ENCODE assay signal across 8 cellular contexts in the genomic region with DNA sequence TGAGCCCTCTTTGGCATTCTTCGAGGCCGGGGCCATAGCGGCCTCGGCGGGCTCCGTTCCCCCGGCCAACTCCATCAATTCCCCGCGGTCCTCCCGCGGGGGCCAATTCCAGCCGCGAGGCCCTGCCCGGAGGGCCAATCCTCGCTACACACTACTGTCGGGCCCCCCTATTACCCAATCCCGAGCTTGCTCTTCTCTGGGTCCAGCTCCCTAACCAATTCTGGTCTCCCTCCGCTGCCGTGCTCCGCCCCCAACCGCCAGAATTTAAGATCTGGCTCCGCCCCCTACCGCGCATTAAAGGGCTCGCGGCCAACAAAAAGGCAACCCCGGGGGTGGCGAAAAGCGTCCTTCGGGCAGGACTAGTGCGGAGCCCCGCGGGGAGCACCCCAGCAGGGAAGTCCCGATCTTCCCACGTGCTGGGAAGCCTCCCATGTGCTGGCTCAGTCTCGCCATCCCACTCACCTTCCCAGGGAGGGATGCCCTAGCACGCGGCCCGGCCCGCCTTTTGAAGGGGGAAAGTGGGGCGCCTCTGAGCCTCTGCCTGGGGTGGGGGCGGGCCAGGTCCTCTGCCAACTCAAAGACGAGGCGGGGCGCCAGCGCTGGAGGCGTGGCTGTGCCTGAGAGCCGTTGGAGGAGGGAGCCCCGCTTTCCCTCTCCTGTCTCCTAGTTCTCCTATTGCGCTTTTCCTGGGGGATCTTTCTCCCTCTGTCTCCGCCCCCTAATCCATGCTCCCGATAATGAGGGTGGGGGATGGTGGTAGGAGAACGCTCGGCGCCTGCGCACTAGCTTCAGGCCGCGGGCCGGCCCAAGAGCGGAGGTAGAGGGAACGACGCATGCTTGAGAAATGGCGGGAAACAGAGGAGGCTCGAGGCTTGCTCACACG. TPM values are rescaled to one million over a fixed set of nuclear protein-coding genes. Genes with fewer than 3 reads are reported as not detected.
DNase-seq lines count a peak whose midpoint lies in the region; ATAC-seq and TF ChIP-seq lines count a peak whose summit lies in the region.

No MANE protein-coding gene starts in this region.

- peak overlapping the region; percentile 44 for H3K27ac ChIP-seq in CD8-positive, alpha-beta memory T cell (ENCODE audit: low read depth, low read length)
- H3K27ac ChIP-seq in PC-9: peak overlapping the region; percentile 10; the same call in 1 of the 2 replicates

- peak; percentile 86 to 94 (median 89) for DNase-seq in CD8-positive, alpha-beta memory T cell
- peak; percentile 99 for DNase-seq in HS-27A (ENCODE audit: low read depth)
- peak; percentile 81 to 87 for DNase-seq in PC-9
- peak; percentile 88 for DNase-seq in fibroblast of mammary gland (ENCODE audit: low read depth)
- peak; percentile 81 to 97 (median 92) for DNase-seq in naive thymus-derived CD8-positive, alpha-beta T cell
- DNase-seq in stimulated activated effector memory CD8-positive, alpha-beta T cell treated with anti-CD3 and anti-CD28 coated beads, Interleukin-12 subunit alpha, Interleukin-12 subunit beta, amount 100 ng/mL, for 72 hours (ENCODE audit: low spot score in 2 of 2): peak; percentile 90 to 98

- H3K27me3 ChIP-seq in CD8-positive, alpha-beta memory T cell (ENCODE audit: insufficient read depth, low read length, poor library complexity, severe bottlenecking): no peaks in the 10 kb centered on the region
- no peaks in the 10 kb centered on the region for H3K27me3 ChIP-seq in PC-9 (ENCODE audit: insufficient read depth, low read depth)

- H4K20me1 ChIP-seq in PC-9 (ENCODE audit: insufficient read depth): no peaks in the 10 kb centered on the region

- H3K4me1 Mint-ChIP-seq in CD8-positive, alpha-beta memory T cell: peaks cover 30 to 47% (median 33%) of the 10 kb centered on the region in 3 donors
- peaks cover 29% of the 10 kb centered on the region for H3K4me1 Mint-ChIP-seq in activated T-helper 17 cell treated with anti-CD3 and anti-CD28 coated beads, Interleukin-2, amount 50 U/mL, for 72 hours
- peaks cover 35 to 50% (median 45%) of the 10 kb centered on the region in 4 donors for H3K4me1 Mint-ChIP-seq in naive thymus-derived CD8-positive, alpha-beta T cell
- peaks cover 48% of the 10 kb centered on the region for H3K4me1 Mint-ChIP-seq in stimulated activated effector memory CD8-positive, alpha-beta T cell treated with anti-CD3 and anti-CD28 coated beads, Interleukin-12 subunit alpha, Interleukin-12 subunit beta, amount 100 ng/mL, for 72 hours

- H3K36me3 ChIP-seq in CD8-positive, alpha-beta memory T cell (ENCODE audit: insufficient read depth, low read length): no peaks in the 10 kb centered on the region
- H3K36me3 ChIP-seq in PC-9 (ENCODE audit: low read depth): no peaks in the 10 kb centered on the region

- peak overlapping the region; percentile 87 for H3K4me2 ChIP-seq in PC-9

- no peaks in the 10 kb centered on the region for H3K9me2 ChIP-seq in PC-9 (ENCODE audit: insufficient read depth)

- intact Hi-C loops in PC-9 (cut with micrococcal nuclease; ENCODE audit: unreplicated experiment): no loop called here

- CTCF ChIA-PET in CD8-positive, alpha-beta memory T cell (lab: Charles Lee): interaction anchor here (0.7 to 2.3 kb wide), 8 partner anchors 9 to 291 kb away, joined by 3 to 13 read pairs (median 4); no protein-coding TSS in a partner anchor
- CTCF ChIA-PET in PC-9 (lab: Charles Lee): interaction anchor here (0.7 to 1.0 kb wide), 4 partner anchors 16 to 174 kb away, joined by 3 to 6 read pairs (median 4); no protein-coding TSS in a partner anchor

- H3K36me3 Mint-ChIP-seq in CD8-positive, alpha-beta memory T cell: peaks cover 0 to 8% (median 2%) of the 10 kb centered on the region in 3 donors
- no peaks in the 10 kb centered on the region for H3K36me3 Mint-ChIP-seq in activated T-helper 17 cell treated with anti-CD3 and anti-CD28 coated beads, Interleukin-2, amount 50 U/mL, for 72 hours (ENCODE audit: low read depth)
- no peaks in the 10 kb centered on the region for H3K36me3 Mint-ChIP-seq in naive thymus-derived CD8-positive, alpha-beta T cell
- H3K36me3 Mint-ChIP-seq in stimulated activated effector memory CD8-positive, alpha-beta T cell treated with anti-CD3 and anti-CD28 coated beads, Interleukin-12 subunit alpha, Interleukin-12 subunit beta, amount 100 ng/mL, for 72 hours: peaks cover 9% of the 10 kb centered on the region

- H3K27me3 Mint-ChIP-seq in CD8-positive, alpha-beta memory T cell: peaks cover 0 to 1% of the 10 kb centered on the region in 2 donors
- H3K27me3 Mint-ChIP-seq in activated T-helper 17 cell treated with anti-CD3 and anti-CD28 coated beads, Interleukin-2, amount 50 U/mL, for 72 hours: no peaks in the 10 kb centered on the region
- H3K27me3 Mint-ChIP-seq in naive thymus-derived CD8-positive, alpha-beta T cell: no peaks in the 10 kb centered on the region

- H2AFZ ChIP-seq in PC-9: peak overlapping the region; percentile 76

- H3K4me3 Mint-ChIP-seq in CD8-positive, alpha-beta memory T cell: peak overlapping the region; percentile 88 to 99 (median 97)
- peak overlapping the region; percentile 87 for H3K4me3 Mint-ChIP-seq in activated T-helper 17 cell treated with anti-CD3 and anti-CD28 coated beads, Interleukin-2, amount 50 U/mL, for 72 hours
- peak overlapping the region; percentile 94 to 100 (median 97) for H3K4me3 Mint-ChIP-seq in naive thymus-derived CD8-positive, alpha-beta T cell
- peak overlapping the region; percentile 99 for H3K4me3 Mint-ChIP-seq in stimulated activated effector memory CD8-positive, alpha-beta T cell treated with anti-CD3 and anti-CD28 coated beads, Interleukin-12 subunit alpha, Interleukin-12 subunit beta, amount 100 ng/mL, for 72 hours

- H3K4me3 ChIP-seq in CD8-positive, alpha-beta memory T cell (ENCODE audit: low read length): peak overlapping the region; percentile 82
- H3K4me3 ChIP-seq in PC-9: peak overlapping the region; percentile 91
- H3K4me3 ChIP-seq in fibroblast of mammary gland (ENCODE audit: control insufficient read depth, low read depth, low read length): peak overlapping the region; percentile 62

- H3K79me2 ChIP-seq in PC-9 (ENCODE audit: low read depth): no peaks in the 10 kb centered on the region

- no TSS peak for BruUV-seq in PC-9 (replicated peaks; lab: Mats Ljungman, UMichigan)

- POLR2A ChIA-PET in CD8-positive, alpha-beta memory T cell (lab: Charles Lee): interaction anchor here (0.5 to 1.4 kb wide), 6 partner anchors 15 to 464 kb away, joined by 3 to 7 read pairs (median 3); a partner anchor contains a TSS
- POLR2A ChIA-PET in PC-9 (lab: Charles Lee; ENCODE audit: unreplicated experiment): interaction anchor here (0.6 to 1.1 kb wide), 3 partner anchors 42 to 113 kb away, joined by 3 to 5 read pairs (median 4); no protein-coding TSS in a partner anchor
- POLR2A ChIA-PET in naive thymus-derived CD8-positive, alpha-beta T cell (lab: Charles Lee): interaction anchor here (0.6 to 1.8 kb wide), 8 partner anchors 22 to 548 kb away, joined by 3 to 13 read pairs (median 4); a partner anchor contains a TSS

- H3K9me3 Mint-ChIP-seq in CD8-positive, alpha-beta memory T cell: no peaks in the 10 kb centered on the region
- no peaks in the 10 kb centered on the region for H3K9me3 Mint-ChIP-seq in activated T-helper 17 cell treated with anti-CD3 and anti-CD28 coated beads, Interleukin-2, amount 50 U/mL, for 72 hours
- H3K9me3 Mint-ChIP-seq in naive thymus-derived CD8-positive, alpha-beta T cell: no peaks in the 10 kb centered on the region
- H3K9me3 Mint-ChIP-seq in stimulated activated effector memory CD8-positive, alpha-beta T cell treated with anti-CD3 and anti-CD28 coated beads, Interleukin-12 subunit alpha, Interleukin-12 subunit beta, amount 100 ng/mL, for 72 hours: no peaks in the 10 kb centered on the region

- TF ChIP-seq CTCF in PC-9 (conservative IDR thresholded peaks at IDR 0.05): no peak
- TF ChIP-seq CTCF in fibroblast of mammary gland (conservative IDR thresholded peaks at IDR 0.05; ENCODE audit: control insufficient read depth, insufficient read depth, low read depth, low read length): no peak

- no peaks in the 10 kb centered on the region for H3K9me3 ChIP-seq in CD8-positive, alpha-beta memory T cell (ENCODE audit: low read length)
- no peaks in the 10 kb centered on the region for H3K9me3 ChIP-seq in PC-9 (ENCODE audit: insufficient read depth, low read depth)

- H3F3A ChIP-seq in PC-9 (ENCODE audit: insufficient read depth, low read depth): peaks cover 30% of the 10 kb centered on the region

- peak overlapping the region; percentile 55 to 96 (median 95) for H3K27ac Mint-ChIP-seq in CD8-positive, alpha-beta memory T cell
- H3K27ac Mint-ChIP-seq in activated T-helper 17 cell treated with anti-CD3 and anti-CD28 coated beads, Interleukin-2, amount 50 U/mL, for 72 hours: peak overlapping the region; percentile 81
- H3K27ac Mint-ChIP-seq in naive thymus-derived CD8-positive, alpha-beta T cell: peak overlapping the region; percentile 89 to 96 (median 94)
- peak overlapping the region; percentile 93 for H3K27ac Mint-ChIP-seq in stimulated activated effector memory CD8-positive, alpha-beta T cell treated with anti-CD3 and anti-CD28 coated beads, Interleukin-12 subunit alpha, Interleukin-12 subunit beta, amount 100 ng/mL, for 72 hours

- ATAC-seq in GM19468 (IDR thresholded peaks at IDR 0.05; ENCODE audit: extremely low read depth, unreplicated experiment): peak; percentile 50
- ATAC-seq in activated T-helper 17 cell treated with anti-CD3 and anti-CD28 coated beads, Interleukin-2, amount 50 U/mL, for 72 hours (replicated peaks): peak; percentile 93
- ATAC-seq in naive thymus-derived CD8-positive, alpha-beta T cell: peak; percentile 90 to 94
- ATAC-seq in stimulated activated effector memory CD8-positive, alpha-beta T cell treated with anti-CD3 and anti-CD28 coated beads, Interleukin-12 subunit alpha, Interleukin-12 subunit beta, amount 100 ng/mL, for 72 hours: peak; percentile 95

- peaks cover 33% of the 10 kb centered on the region for H3K4me1 ChIP-seq in CD8-positive, alpha-beta memory T cell (ENCODE audit: insufficient read depth, low read length)
- H3K4me1 ChIP-seq in PC-9 (replicated peaks; ENCODE audit: insufficient read depth): peaks cover 28% of the 10 kb centered on the region

RNA-seq across cellular contexts. Expression of a gene that starts 3.5 kb away (rescaled TPM):
- 10 to 100 TPM; 22.2 to 22.7 TPM for total RNA-seq in CD8-positive, alpha-beta memory T cell
- 5.0 TPM for polyA plus RNA-seq in CD8-positive, alpha-beta memory T cell
- total RNA-seq in PC-9 (2021): 10.7 and 12.7 TPM in 2 replicates
- 10 to 100 TPM; 12.5 to 25.5 TPM for total RNA-seq in activated T-helper 17 cell treated with anti-CD3 and anti-CD28 coated beads, Interleukin-2, amount 50 U/mL, for 72 hours
- 10 to 100 TPM; 29.5 TPM for total RNA-seq in naive thymus-derived CD8-positive, alpha-beta T cell
- polyA plus RNA-seq in naive thymus-derived CD8-positive, alpha-beta T cell: 1 to 10 TPM; 4.2 to 9.6 (median 8.0) TPM

RNA-seq across cellular contexts. Expression of a gene that starts 19.0 kb away (rescaled TPM):
- not detected for total RNA-seq in CD8-positive, alpha-beta memory T cell
- polyA plus RNA-seq in CD8-positive, alpha-beta memory T cell: not detected
- total RNA-seq in PC-9 (2021): 0.41 TPM in 1 of 2 replicates, not detected in the other
- total RNA-seq in activated T-helper 17 cell treated with anti-CD3 and anti-CD28 coated beads, Interleukin-2, amount 50 U/mL, for 72 hours: not detected
- not detected for total RNA-seq in naive thymus-derived CD8-positive, alpha-beta T cell
- polyA plus RNA-seq in naive thymus-derived CD8-positive, alpha-beta T cell: not detected

RNA-seq across cellular contexts. Expression of a gene that starts 33.6 kb away (rescaled TPM):
- not detected for total RNA-seq in CD8-positive, alpha-beta memory T cell
- not detected for polyA plus RNA-seq in CD8-positive, alpha-beta memory T cell
- total RNA-seq in PC-9 (2021): 4.9 and 7.8 TPM in 2 replicates
- total RNA-seq in activated T-helper 17 cell treated with anti-CD3 and anti-CD28 coated beads, Interleukin-2, amount 50 U/mL, for 72 hours: under 1 TPM in 1 of 2 donors, not detected in 1; 0.54 TPM
- not detected for total RNA-seq in naive thymus-derived CD8-positive, alpha-beta T cell
- under 1 TPM; 0.44 to 0.88 (median 0.68) TPM for polyA plus RNA-seq in naive thymus-derived CD8-positive, alpha-beta T cell

Comparison
In these comparisons a context has a peak if more than half of its experiments do, and no peak if none do; other contexts are left out.
1. Peak in every context shown above with its lines: DNase-seq, ATAC-seq, H3K4me3 ChIP-seq and H3K27ac ChIP-seq.